18 cellular contexts compared by ENCODE assay signal in the genomic region with DNA sequence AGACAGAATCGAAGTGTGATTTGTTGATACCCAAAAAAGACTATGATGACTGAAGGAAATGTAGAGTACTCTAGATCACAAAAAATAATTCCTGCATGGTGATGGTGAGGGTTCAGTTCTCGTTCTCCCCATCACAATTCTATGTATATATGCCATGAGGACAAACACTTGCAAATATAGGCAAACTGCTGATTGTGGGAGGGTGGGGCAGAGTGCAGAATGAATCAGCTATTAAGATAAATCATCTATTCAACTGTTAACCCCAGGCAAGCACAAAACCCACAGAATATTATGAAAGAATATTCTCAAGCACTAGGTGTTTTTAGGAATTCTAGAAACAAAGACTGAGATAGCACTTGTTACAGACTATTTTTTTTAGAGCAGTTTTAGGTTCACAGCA.
"Had no signal": no experiment of that assay in that cellular context is flagged by ENCODE, and none has a peak within 500 bp of the region (broad histone marks: within the 10 kb centered on the region; RNA-seq: fewer than 3 reads in every experiment).

No MANE protein-coding gene starts in this region.

- DNase-seq: Karpas-422, KG1, MM.1S, NCI-H1092 treated with DMSO at 0.1 percent for 48 hours, NCI-H1436, NCI-H187, NCI-H2029, NCI-H2081 treated with DMSO at 0.1 percent for 48 hours, NCI-H2171, NCI-H226, NCI-H446, NCI-H510A, NCI-H524 treated with DMSO at 0.1 percent for 48 hours, NCI-H69, NCI-H774, RPMI8226, SHP77, SK-N-SH had no signal
